16 cellular contexts compared by ENCODE assay signal in the genomic region with DNA sequence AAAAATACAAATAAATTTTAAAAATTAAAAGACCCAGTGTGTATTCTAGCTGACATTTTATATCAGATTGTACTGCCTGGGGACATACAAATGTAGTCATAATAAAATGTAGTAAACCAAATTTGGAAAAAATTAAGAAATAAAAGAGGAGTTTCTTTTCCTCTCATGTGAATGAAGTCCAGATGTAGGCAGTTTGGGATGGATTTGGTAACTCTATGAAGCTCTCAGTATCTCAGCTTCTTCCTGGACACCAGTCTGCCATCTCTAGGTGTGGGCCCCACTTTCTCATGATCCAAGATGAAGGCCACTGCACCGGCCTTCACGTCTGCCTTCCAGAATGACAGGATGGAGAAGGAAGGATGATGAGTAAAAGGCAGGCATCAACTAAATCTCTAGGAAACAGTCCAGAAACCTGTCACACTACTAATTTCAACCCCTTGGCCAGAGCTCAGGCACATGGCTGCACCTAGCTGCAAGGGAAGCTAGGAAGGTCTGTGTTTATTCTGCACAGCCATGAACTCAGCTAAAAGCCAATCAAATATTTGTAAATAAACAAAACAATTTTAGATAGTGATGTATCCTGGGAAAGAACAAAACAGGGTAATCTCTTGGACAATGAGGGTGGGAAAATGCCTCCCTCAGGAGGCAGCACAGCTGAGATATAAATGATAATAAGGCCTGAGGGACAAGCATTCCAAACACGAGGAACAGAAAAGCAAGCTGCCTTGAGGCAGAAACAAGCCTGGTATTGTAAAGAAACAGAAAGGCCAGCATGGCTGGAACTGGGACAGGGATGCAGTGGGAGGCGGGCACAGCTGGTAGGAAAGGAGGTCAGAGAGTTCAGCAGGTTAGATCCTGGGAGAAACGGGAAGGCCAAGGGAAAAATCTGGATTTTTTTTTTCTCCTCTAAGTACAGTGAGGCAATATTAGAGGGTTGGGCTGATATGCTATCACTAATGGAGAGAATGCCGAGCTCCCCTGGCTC.
DNase-seq lines count a peak whose midpoint lies in the region; ATAC-seq, FAIRE-seq and TF ChIP-seq lines count a peak whose summit lies in the region.
"Had no signal": no experiment of that assay in that cellular context is flagged by ENCODE, and none has a peak within 500 bp of the region (broad histone marks: within the 10 kb centered on the region; RNA-seq: fewer than 3 reads in every experiment).

No MANE protein-coding gene starts in this region.

- no peak overlapping the region for H2AFZ ChIP-seq in H1 (ENCODE audit: low read length)

- DNase-seq in RWPE2 (ENCODE audit: low spot score) (no peak), H1 (ENCODE audit: low read depth in 1 of 2, low spot score in 2 of 2) (no peak), mesothelial cell of epicardium (ENCODE audit: low spot score in 2 of 2, unreplicated experiment in 2 of 2) (no peak), upper lobe of left lung (no peak), left lobe of liver (ENCODE audit: low spot score) (no peak), HK-2 (ENCODE audit: unreplicated experiment) (no peak), superior temporal gyrus (ENCODE audit: extremely low spot score) (no peak)
- DNase-seq: activated CD4-positive, alpha-beta memory T cell treated with anti-CD3 and anti-CD28 coated beads for 36 hours; activated T-cell treated with anti-CD3 and anti-CD28 coated beads, Interleukin-2, amount 50 U/mL, for 72 hours; C1 segment of cervical spinal cord; DND-41; glutamatergic neuron; NCI-H146; OCI-M1; stimulated activated naive CD8-positive, alpha-beta T cell treated with anti-CD3 and anti-CD28 coated beads, Interleukin-15, Interleukin-2, amounts not matched to agents 100 U/mL and 50 U/mL, for 24 hours had no signal

- no peaks in the 10 kb centered on the region for H3K79me1 ChIP-seq in H1 (ENCODE audit: low read depth, low read length)

- no peaks in the 10 kb centered on the region for H3K36me3 Mint-ChIP-seq in mesothelial cell of epicardium
- H3K36me3 Mint-ChIP-seq: activated CD4-positive, alpha-beta memory T cell treated with anti-CD3 and anti-CD28 coated beads for 36 hours had no signal

- no peak overlapping the region for H2BK15ac ChIP-seq in H1 (ENCODE audit: low read length)

- H3K79me2 ChIP-seq in H1 (ENCODE audit: control insufficient read depth in 1 of 2, insufficient read depth in 2 of 2, low read length in 2 of 2), result no peaks in the 10 kb centered on the region

- CTCF ChIA-PET in H1 (lab: Charles Lee; ENCODE audit: partially characterized antibody), result interaction anchor here (0.6 to 2.4 kb wide), 8 partner anchors 12 to 1510 kb away, joined by 3 to 8 read pairs (median 4); no protein-coding TSS in a partner anchor

- H2BK120ac ChIP-seq in H1 (replicated peaks; ENCODE audit: low read depth, low read length), result no peak overlapping the region

- H3K9me3 Mint-ChIP-seq in mesothelial cell of epicardium, result peaks cover 14% of the 10 kb centered on the region

- no peak overlapping the region for H3K4me2 ChIP-seq in H1 (ENCODE audit: insufficient read depth in 1 of 2, low read depth in 2 of 2, low read length in 2 of 2)

- no peak for FAIRE-seq in H1 (lab: Jason Lieb, UNC)
- FAIRE-seq: islet of Langerhans had no signal

- H3K23ac ChIP-seq in H1 (ENCODE audit: insufficient read length), result no peak overlapping the region

- H3K18ac ChIP-seq in H1 (ENCODE audit: extremely low read depth, low read length), result no peak overlapping the region

- H3K4me3 Mint-ChIP-seq in mesothelial cell of epicardium, result no peak overlapping the region
- H3K4me3 Mint-ChIP-seq: activated CD4-positive, alpha-beta memory T cell treated with anti-CD3 and anti-CD28 coated beads for 36 hours; activated T-cell treated with anti-CD3 and anti-CD28 coated beads, Interleukin-2, amount 50 U/mL, for 72 hours had no signal

- H3K4ac ChIP-seq in H1 (replicated peaks; ENCODE audit: insufficient read length, low read depth, low read length), result no peak overlapping the region

- H3K4me1 ChIP-seq in RWPE2 (ENCODE audit: insufficient read depth, poor library complexity, severe bottlenecking) (peaks cover 30% of the 10 kb centered on the region), H1 (replicated peaks in 1 of 4; ENCODE audit: control insufficient read depth in 3 of 4, insufficient read depth in 4 of 4, low read length in 3 of 4) (no peaks in the 10 kb centered on the region; a peak in 1 of 7 replicates), upper lobe of left lung (peaks cover 22 to 51% (median 39%) of the 10 kb centered on the region in 4 donors)

- no peak for ATAC-seq in RWPE2 (ENCODE audit: low read depth)
- ATAC-seq in upper lobe of left lung (ENCODE audit: low FRiP score in 2 of 2), result peak in 1 of 2 donors; percentile 11
- ATAC-seq in left lobe of liver, result no peak
- ATAC-seq: activated T-cell treated with anti-CD3 and anti-CD28 coated beads, Interleukin-2, amount 50 U/mL, for 72 hours; stimulated activated naive CD8-positive, alpha-beta T cell treated with anti-CD3 and anti-CD28 coated beads, Interleukin-15, Interleukin-2, amounts not matched to agents 100 U/mL and 50 U/mL, for 24 hours had no signal

- H3K36me3 ChIP-seq in RWPE2 (ENCODE audit: low read depth) (no peaks in the 10 kb centered on the region), H1 (ENCODE audit: control insufficient read depth in 2 of 4, insufficient read depth in 4 of 4, low read length in 3 of 4) (no peaks in the 10 kb centered on the region), upper lobe of left lung (no peaks in the 10 kb centered on the region)

- no peak overlapping the region for H3K14ac ChIP-seq in H1 (ENCODE audit: insufficient read length)

- H4K91ac ChIP-seq in H1 (replicated peaks; ENCODE audit: insufficient read length, low read length), result no peak overlapping the region

- no peak overlapping the region for H3K56ac ChIP-seq in H1 (replicated peaks; ENCODE audit: insufficient read length, low read depth, low read length)

- peak; percentile 2 for TF ChIP-seq CTCF in RWPE2 (IDR thresholded peaks at IDR 0.05; ENCODE audit: poor library complexity, severe bottlenecking)
- TF ChIP-seq CTCF in H1 (IDR thresholded peaks at IDR 0.05; ENCODE audit: control extremely low read depth in 1 of 3, insufficient read depth in 1 of 3, low read depth in 1 of 3, low read length in 3 of 3), result no peak
- TF ChIP-seq CTCF in mesothelial cell of epicardium (IDR thresholded peaks at IDR 0.05; ENCODE audit: unreplicated experiment), result no peak
- TF ChIP-seq CTCF in upper lobe of left lung (IDR thresholded peaks at IDR 0.05), result no peak

- no peak overlapping the region for H3K9ac ChIP-seq in H1 (replicated peaks in 1 of 4; ENCODE audit: extremely low read depth in 1 of 4, low read depth in 3 of 4, low read length in 3 of 4)

- H3K27ac ChIP-seq in RWPE2 (ENCODE audit: poor library complexity, severe bottlenecking), result peak overlapping the region; percentile 99
- no peak overlapping the region for H3K27ac ChIP-seq in H1 (ENCODE audit: low read depth, low read length)
- peak overlapping the region; percentile 76 to 86 (median 84) for H3K27ac ChIP-seq in upper lobe of left lung

- no peak for TF ChIP-seq RAD21 in H1 (IDR thresholded peaks at IDR 0.05 in 1 of 2, conservative IDR thresholded peaks at IDR 0.05 in 1 of 2; ENCODE audit: low read depth in 2 of 2, low read length in 2 of 2)

- H3K9me3 ChIP-seq in RWPE2 (ENCODE audit: severe bottlenecking) (peaks cover 4% of the 10 kb centered on the region), H1 (ENCODE audit: insufficient read depth in 2 of 2, low read depth in 1 of 2, low read length in 1 of 2) (no peaks in the 10 kb centered on the region), upper lobe of left lung (peaks cover 0 to 5% (median 2%) of the 10 kb centered on the region in 4 donors)

- H3K23me2 ChIP-seq in H1 (ENCODE audit: low read depth, low read length), result no peaks in the 10 kb centered on the region

- no peak overlapping the region for H2BK20ac ChIP-seq in H1 (ENCODE audit: low read length)

- H3K27me3 ChIP-seq in RWPE2 (ENCODE audit: insufficient read depth, poor library complexity, severe bottlenecking), result no peaks in the 10 kb centered on the region
- H3K27me3 ChIP-seq in H1 (replicated peaks in 1 of 4; ENCODE audit: control insufficient read depth in 3 of 4, extremely low read depth in 1 of 4, insufficient read depth in 3 of 4, low read length in 3 of 4), result no peaks in the 10 kb centered on the region
- no peaks in the 10 kb centered on the region for H3K27me3 ChIP-seq in upper lobe of left lung

- H3K27ac Mint-ChIP-seq in mesothelial cell of epicardium, result peak overlapping the region; percentile 73
- H3K27ac Mint-ChIP-seq: activated CD4-positive, alpha-beta memory T cell treated with anti-CD3 and anti-CD28 coated beads for 36 hours; activated T-cell treated with anti-CD3 and anti-CD28 coated beads, Interleukin-2, amount 50 U/mL, for 72 hours had no signal

- TF ChIP-seq POLR2A in H1 (IDR thresholded peaks at IDR 0.05; ENCODE audit: control extremely low read depth in 1 of 2, low read depth in 2 of 2, low read length in 2 of 2) (no peak), upper lobe of left lung (IDR thresholded peaks at IDR 0.05) (no peak)

- peaks cover 20% of the 10 kb centered on the region for H3K4me1 Mint-ChIP-seq in mesothelial cell of epicardium

- TF ChIP-seq EP300 in H1 (IDR thresholded peaks at IDR 0.05; ENCODE audit: borderline replicate concordance in 1 of 2, low read depth in 2 of 2, low read length in 2 of 2) (no peak), upper lobe of left lung (IDR thresholded peaks at IDR 0.05) (no peak)

- no peak overlapping the region for H2BK12ac ChIP-seq in H1 (ENCODE audit: low read depth, low read length)

- H2AK5ac ChIP-seq in H1 (ENCODE audit: low read depth, low read length), result no peak overlapping the region

- no peaks in the 10 kb centered on the region for H3K27me3 Mint-ChIP-seq in mesothelial cell of epicardium (ENCODE audit: low read depth)

- WGBS in H1 (ENCODE audit: extremely low coverage in 1 of 2, insufficient coverage in 1 of 2, insufficient read length in 1 of 2, insufficient replicate concordance in 2 of 2, low coverage in 1 of 2, low lambda C conversion rate in 2 of 2, missing lambda C conversion rate in 1 of 2), 2 experiments, result 90% methylated on average over 5 of the region's 6 CpGs; no CpG with 5 or more reads in 1 of the 2 experiments
- WGBS in upper lobe of left lung, 2 donors, result 76 to 90% methylated on average over 6 of the region's 6 CpGs

- no peaks in the 10 kb centered on the region for H4K20me1 ChIP-seq in H1 (replicated peaks in 1 of 2; ENCODE audit: control insufficient read depth in 1 of 2, insufficient read depth in 2 of 2, low read length in 2 of 2)

- H2BK5ac ChIP-seq in H1 (ENCODE audit: low read depth, low read length), result no peak overlapping the region

- no peak overlapping the region for H4K8ac ChIP-seq in H1 (ENCODE audit: extremely low read depth, insufficient read depth, low read length)

- no peak overlapping the region for H4K5ac ChIP-seq in H1 (ENCODE audit: insufficient read length, low read depth, low read length)

- POLR2A ChIA-PET in H1 (lab: Charles Lee; ENCODE audit: partially characterized antibody), result interaction anchor here (1.2 kb wide), 1 partner anchor 9 kb away, joined by 4 read pairs; no protein-coding TSS in a partner anchor

- H3K4me3 ChIP-seq in RWPE2 (ENCODE audit: severe bottlenecking), result no peak overlapping the region
- no peak overlapping the region for H3K4me3 ChIP-seq in H1 (ENCODE audit: extremely low read depth in 1 of 4, insufficient read depth in 2 of 4, low read depth in 3 of 4, low read length in 4 of 4)
- no peak overlapping the region for H3K4me3 ChIP-seq in upper lobe of left lung

TF ChIP-seq in H1, 55 proteins besides CTCF, POLR2A, EP300 and RAD21 (continues in another document):
- TF ChIP-seq POLR2AphosphoS5 (IDR thresholded peaks at IDR 0.05; ENCODE audit: low read depth, low read length), result no peak
